ENCODE assay signal across 8 cellular contexts in genomic region chr19:40443930-40444180, GRCh38. TPM values are rescaled to one million over a fixed set of nuclear protein-coding genes. Genes with fewer than 3 reads are reported as not detected.
DNase-seq lines count a peak whose midpoint lies in the region; ATAC-seq and TF ChIP-seq lines count a peak whose summit lies in the region.

No MANE protein-coding gene starts in this region.

- peak overlapping the region; percentile 90 for H3K4me3 ChIP-seq in Caco-2 (ENCODE audit: low read depth, low read length)
- H3K4me3 ChIP-seq in skeletal muscle satellite cell (ENCODE audit: low read length), result peak overlapping the region; percentile 99

- peak overlapping the region; percentile 99 for H3K9ac ChIP-seq in skeletal muscle satellite cell (ENCODE audit: low read depth, low read length)

- CTCF ChIA-PET in Caco-2 (lab: Charles Lee), result interaction anchor here (0.6 to 2.4 kb wide), 6 partner anchors 10 to 1392 kb away, joined by 3 to 17 read pairs (median 12); partner anchors contain the start of genes BLVRB and SERTAD1

- peak overlapping the region; percentile 95 for H3K4me2 ChIP-seq in skeletal muscle satellite cell (ENCODE audit: low read length)

- TF ChIP-seq CTCF in Caco-2 (IDR thresholded peaks at IDR 0.05; ENCODE audit: insufficient read depth in 1 of 2, low read depth in 1 of 2, low read length in 1 of 2, severe bottlenecking in 1 of 2, unreplicated experiment in 1 of 2), result no peak

- BruUV-seq in Caco-2 (replicated peaks; lab: Mats Ljungman, UMichigan), result no TSS peak

- no peaks in the 10 kb centered on the region for H3K27me3 Mint-ChIP-seq in Caco-2 (ENCODE audit: insufficient read depth, unreplicated experiment)
- H3K27me3 Mint-ChIP-seq in activated T-cell treated with anti-CD3 and anti-CD28 coated beads, Interleukin-2, amount 50 U/mL, for 24 hours, result no peaks in the 10 kb centered on the region

- H3K36me3 ChIP-seq in Caco-2 (ENCODE audit: control insufficient read depth, insufficient read depth, low read length) (peaks cover 10% of the 10 kb centered on the region), skeletal muscle satellite cell (ENCODE audit: insufficient read depth, low read length) (peaks cover 32% of the 10 kb centered on the region)

- H3K27me3 ChIP-seq in Caco-2 (replicated peaks; ENCODE audit: control insufficient read depth, insufficient read depth, low read length), result no peaks in the 10 kb centered on the region
- H3K27me3 ChIP-seq in skeletal muscle satellite cell (ENCODE audit: control insufficient read depth, insufficient read depth, low read length), result no peaks in the 10 kb centered on the region

- H3K4me1 Mint-ChIP-seq in Caco-2 (ENCODE audit: low read depth, unreplicated experiment), result peaks cover 9% of the 10 kb centered on the region
- peaks cover 25% of the 10 kb centered on the region for H3K4me1 Mint-ChIP-seq in activated T-cell treated with anti-CD3 and anti-CD28 coated beads, Interleukin-2, amount 50 U/mL, for 24 hours (ENCODE audit: low read depth)

- H3K4me1 ChIP-seq in Caco-2 (peaks cover 23% of the 10 kb centered on the region), skeletal muscle satellite cell (ENCODE audit: control insufficient read depth, insufficient read depth, low read length) (peaks cover 18% of the 10 kb centered on the region)

- H3K36me3 Mint-ChIP-seq in Caco-2 (ENCODE audit: insufficient read depth, unreplicated experiment), result peaks cover 58% of the 10 kb centered on the region
- H3K36me3 Mint-ChIP-seq in activated T-cell treated with anti-CD3 and anti-CD28 coated beads, Interleukin-2, amount 50 U/mL, for 24 hours (ENCODE audit: low read depth), result peaks cover 27% of the 10 kb centered on the region

- peak overlapping the region; percentile 98 for H3K27ac Mint-ChIP-seq in Caco-2 (ENCODE audit: unreplicated experiment)
- peak overlapping the region; percentile 98 for H3K27ac Mint-ChIP-seq in activated T-cell treated with anti-CD3 and anti-CD28 coated beads, Interleukin-2, amount 50 U/mL, for 24 hours

- no peaks in the 10 kb centered on the region for H3K9me3 Mint-ChIP-seq in Caco-2 (ENCODE audit: unreplicated experiment)
- no peaks in the 10 kb centered on the region for H3K9me3 Mint-ChIP-seq in activated T-cell treated with anti-CD3 and anti-CD28 coated beads, Interleukin-2, amount 50 U/mL, for 24 hours

- peak overlapping the region; percentile 97 for H3K4me3 Mint-ChIP-seq in Caco-2 (ENCODE audit: unreplicated experiment)
- H3K4me3 Mint-ChIP-seq in activated T-cell treated with anti-CD3 and anti-CD28 coated beads, Interleukin-2, amount 50 U/mL, for 24 hours, result peak overlapping the region; percentile 95

- ATAC-seq in HG03064 (IDR thresholded peaks at IDR 0.05; ENCODE audit: low read depth, unreplicated experiment) (peak; percentile 12), left ventricle myocardium superior (peak; percentile 8), HG03108 (IDR thresholded peaks at IDR 0.05; ENCODE audit: unreplicated experiment) (no peak)

- intact Hi-C loops in Caco-2 (cut with micrococcal nuclease; ENCODE audit: unreplicated experiment) (loop anchor here (1.0 kb wide), 7 partner anchors 11 to 139 kb away; partner anchors contain the start of genes BLVRB, C19orf47 and PLD3), left ventricle myocardium superior (cut with micrococcal nuclease) (no loop called here)

- no peak for DNase-seq in Caco-2
- DNase-seq in activated T-cell treated with anti-CD3 and anti-CD28 coated beads, Interleukin-2, amount 50 U/mL, for 24 hours, result no peak
- no peak for DNase-seq in left ventricle myocardium superior
- DNase-seq in SW 1271 (lab: John Stamatoyannopoulos, UW), result no peak
- no peak for DNase-seq in HuH-7 (ENCODE audit: low spot score)

- POLR2A ChIA-PET in Caco-2 (lab: Charles Lee), result interaction anchor here (1.3 to 2.6 kb wide), 8 partner anchors 9 to 161 kb away, joined by 4 to 56 read pairs (median 16); partner anchors contain the start of genes BLVRB and SERTAD1

- H3K9me3 ChIP-seq in Caco-2 (no peaks in the 10 kb centered on the region), skeletal muscle satellite cell (replicated peaks; ENCODE audit: low read length) (no peaks in the 10 kb centered on the region)

RNA-seq across cellular contexts. Expression of gene SERTAD3, which starts 0.3 kb away (rescaled TPM):
- total RNA-seq in Caco-2 (2022), result 45.2 and 52.2 TPM in 2 replicates
- total RNA-seq in left ventricle myocardium superior, result 23.4 TPM
- 19.0 and 23.8 TPM in 2 replicates for total RNA-seq in skeletal muscle satellite cell (2012; rRNA removed)

RNA-seq across cellular contexts. Expression of gene SERTAD1, which starts 18.1 kb away (rescaled TPM):
- 7.7 and 8.6 TPM in 2 replicates for total RNA-seq in Caco-2 (2022)
- 8.9 TPM for total RNA-seq in left ventricle myocardium superior
- total RNA-seq in skeletal muscle satellite cell (2012; rRNA removed), result 23.3 and 25.1 TPM in 2 replicates

RNA-seq across cellular contexts. Expression of gene BLVRB, which starts 21.7 kb away (rescaled TPM):
- total RNA-seq in Caco-2 (2022) (75.2 and 101 TPM in 2 replicates), left ventricle myocardium superior (120 TPM)
- 89.5 and 90.4 TPM in 2 replicates for total RNA-seq in skeletal muscle satellite cell (2012; rRNA removed)

RNA-seq across cellular contexts. Expression of gene SPTBN4, which starts 22.9 kb away (rescaled TPM):
- 0.82 and 0.97 TPM in 2 replicates for total RNA-seq in Caco-2 (2022)
- 4.8 TPM for total RNA-seq in left ventricle myocardium superior
- total RNA-seq in skeletal muscle satellite cell (2012; rRNA removed), result 0.22 and 0.76 TPM in 2 replicates

RNA-seq across cellular contexts. Expression of gene PRX, which starts 30.7 kb away (rescaled TPM):
- total RNA-seq in Caco-2 (2022) (2.5 TPM in 2 replicates), left ventricle myocardium superior (4.1 TPM)
- total RNA-seq in skeletal muscle satellite cell (2012; rRNA removed), result 0.87 and 1.0 TPM in 2 replicates
